Comparison of ENCODE assay signal across 23 cellular contexts in the genomic region with DNA sequence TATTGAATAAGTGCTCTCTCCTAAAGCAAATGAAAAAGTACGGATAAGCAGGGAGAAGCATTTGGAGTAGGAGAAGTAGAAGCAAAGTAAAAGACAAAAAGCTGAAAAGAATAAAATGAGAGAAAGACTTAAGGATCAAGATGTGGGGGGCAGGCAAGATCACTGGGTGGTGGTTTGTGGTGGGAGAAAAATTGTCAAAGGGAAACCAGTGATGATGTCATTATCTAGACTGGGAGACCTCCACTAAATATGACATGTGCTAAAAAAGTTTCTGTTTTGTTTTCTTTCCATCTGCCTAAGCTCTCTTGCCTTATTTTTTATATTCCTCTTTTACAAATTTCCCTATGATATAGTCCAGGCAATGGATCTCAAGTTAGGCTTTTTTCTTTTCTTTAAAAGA. TPM values are rescaled to one million over a fixed set of nuclear protein-coding genes. Genes with fewer than 3 reads are reported as not detected.
DNase-seq lines count a peak whose midpoint lies in the region; ATAC-seq, FAIRE-seq and TF ChIP-seq lines count a peak whose summit lies in the region.
"Had no signal": no experiment of that assay in that cellular context is flagged by ENCODE, and none has a peak within 500 bp of the region (broad histone marks: within the 10 kb centered on the region; RNA-seq: fewer than 3 reads in every experiment).

No MANE protein-coding gene starts in this region.

- POLR2A ChIA-PET in CD8-positive, alpha-beta T cell (lab: Charles Lee), result no interaction called here

- TF ChIP-seq POLR2A in gastroesophageal sphincter (IDR thresholded peaks at IDR 0.05), result no peak

- intact Hi-C loops in CD8-positive, alpha-beta T cell (cut with DNase I, micrococcal nuclease), result loop anchor here in 1 of 2 experiments (2.0 kb wide), 1 partner anchor 21 kb away; no protein-coding TSS in a partner anchor
- intact Hi-C loops in left ventricle myocardium superior (cut with micrococcal nuclease), result no loop called here

- DNase-seq in CD8-positive, alpha-beta T cell, result peak in 2 of 7 experiments; percentile 9 to 25
- DNase-seq in left ventricle myocardium superior (no peak), frontal cortex (ENCODE audit: low spot score in 2 of 2) (no peak)
- DNase-seq: amniotic stem cell; central memory CD4-positive, alpha-beta T cell; effector CD8-positive, alpha-beta T cell; HFFc6; mesendoderm; NCI-H2029; NCI-H510A treated with DMSO at 0.1 percent for 48 hours; SHP77; small intestine had no signal

- TF ChIP-seq CTCF in CD8-positive, alpha-beta T cell (IDR thresholded peaks at IDR 0.05), result no peak
- no peak for TF ChIP-seq CTCF in gastroesophageal sphincter (IDR thresholded peaks at IDR 0.05)

- no peak for FAIRE-seq in frontal cortex (lab: Jason Lieb, UNC)
- FAIRE-seq: keratinocyte, small intestine had no signal

- no peaks in the 10 kb centered on the region for H3K9me3 Mint-ChIP-seq in CD8-positive, alpha-beta T cell
- H3K9me3 Mint-ChIP-seq in activated naive CD8-positive, alpha-beta T cell (ENCODE audit: low read depth), result no peaks in the 10 kb centered on the region
- H3K9me3 Mint-ChIP-seq: HFFc6; T-helper 1 cell treated with Interleukin-12 subunit alpha and Interleukin-12 subunit beta and Interleukin-4 antibody, amounts not matched to agents 30 μg/mL and 1 μg/mL, for 36 hours; WTC11 had no signal

- no peak for TF ChIP-seq EP300 in gastroesophageal sphincter (IDR thresholded peaks at IDR 0.05)

- no peaks in the 10 kb centered on the region for H3K27me3 Mint-ChIP-seq in CD8-positive, alpha-beta T cell (ENCODE audit: low read depth)
- no peaks in the 10 kb centered on the region for H3K27me3 Mint-ChIP-seq in activated naive CD8-positive, alpha-beta T cell

- H3K4me3 Mint-ChIP-seq in CD8-positive, alpha-beta T cell, result no peak overlapping the region
- no peak overlapping the region for H3K4me3 Mint-ChIP-seq in activated naive CD8-positive, alpha-beta T cell
- H3K4me3 Mint-ChIP-seq: HFFc6; T-helper 1 cell treated with Interleukin-12 subunit alpha and Interleukin-12 subunit beta and Interleukin-4 antibody, amounts not matched to agents 30 μg/mL and 1 μg/mL, for 36 hours; WTC11 had no signal

- H3K27ac ChIP-seq in CD8-positive, alpha-beta T cell (ENCODE audit: low read depth, low read length), result no peak overlapping the region
- H3K27ac ChIP-seq in gastroesophageal sphincter, result no peak overlapping the region
- H3K27ac ChIP-seq: HL-60, prostate gland, thoracic aorta had no signal

- peak; percentile 90 for ATAC-seq in CD8-positive, alpha-beta T cell
- ATAC-seq in GM18502 (IDR thresholded peaks at IDR 0.05; ENCODE audit: poor library complexity, unreplicated experiment) (peak; percentile 85), HG02870 (IDR thresholded peaks at IDR 0.05; ENCODE audit: unreplicated experiment) (peak; percentile 63), left ventricle myocardium superior (no peak), GM21717 (IDR thresholded peaks at IDR 0.05; ENCODE audit: unreplicated experiment) (no peak), gastroesophageal sphincter (no peak)
- ATAC-seq: WTC11 had no signal

- H3K9me3 ChIP-seq in CD8-positive, alpha-beta T cell (ENCODE audit: low read length), result no peaks in the 10 kb centered on the region
- H3K9me3 ChIP-seq in gastroesophageal sphincter, result no peaks in the 10 kb centered on the region
- H3K9me3 ChIP-seq: prostate gland, thoracic aorta had no signal

- H3K27me3 ChIP-seq in CD8-positive, alpha-beta T cell (ENCODE audit: insufficient read depth, low read length), result no peaks in the 10 kb centered on the region
- H3K27me3 ChIP-seq in gastroesophageal sphincter, result no peaks in the 10 kb centered on the region

- H3K4me1 ChIP-seq in CD8-positive, alpha-beta T cell (ENCODE audit: insufficient read depth, low read length), result peaks cover 5% of the 10 kb centered on the region
- H3K4me1 ChIP-seq in gastroesophageal sphincter, result no peaks in the 10 kb centered on the region
- H3K4me1 ChIP-seq: prostate gland had no signal

- H3K36me3 ChIP-seq in CD8-positive, alpha-beta T cell (ENCODE audit: insufficient read depth, low read length), result no peaks in the 10 kb centered on the region
- H3K36me3 ChIP-seq in gastroesophageal sphincter, result peaks cover 0 to 65% of the 10 kb centered on the region in 2 donors
- H3K36me3 ChIP-seq: prostate gland had no signal

- WGBS in gastroesophageal sphincter (ENCODE audit: low coverage in 1 of 2), 2 donors, result 100% methylated on average over 1 of the region's 1 CpG; no CpG with 5 or more reads in 1 of the 2 donors

- no peak overlapping the region for H3K4me3 ChIP-seq in CD8-positive, alpha-beta T cell (ENCODE audit: low read depth, low read length)
- no peak overlapping the region for H3K4me3 ChIP-seq in gastroesophageal sphincter
- H3K4me3 ChIP-seq: prostate gland, thoracic aorta had no signal

- peak overlapping the region; percentile 10 for H3K27ac Mint-ChIP-seq in CD8-positive, alpha-beta T cell
- H3K27ac Mint-ChIP-seq in activated naive CD8-positive, alpha-beta T cell, result peak overlapping the region; percentile 77
- H3K27ac Mint-ChIP-seq: HFFc6; T-helper 1 cell treated with Interleukin-12 subunit alpha and Interleukin-12 subunit beta and Interleukin-4 antibody, amounts not matched to agents 30 μg/mL and 1 μg/mL, for 36 hours; WTC11 had no signal

- peaks cover 60% of the 10 kb centered on the region for H3K36me3 Mint-ChIP-seq in CD8-positive, alpha-beta T cell
- H3K36me3 Mint-ChIP-seq in activated naive CD8-positive, alpha-beta T cell, result peaks cover 29% of the 10 kb centered on the region
- H3K36me3 Mint-ChIP-seq: WTC11 had no signal

- peaks cover 17% of the 10 kb centered on the region for H3K4me1 Mint-ChIP-seq in CD8-positive, alpha-beta T cell (ENCODE audit: low read depth)
- H3K4me1 Mint-ChIP-seq in activated naive CD8-positive, alpha-beta T cell (ENCODE audit: low read depth), result peaks cover 33% of the 10 kb centered on the region

- CTCF ChIA-PET in CD8-positive, alpha-beta T cell (lab: Charles Lee), result interaction anchor here (0.9 to 3.8 kb wide), 3 partner anchors 15 to 375 kb away, joined by 3 to 24 read pairs (median 3); a partner anchor contains a TSS

RNA-seq across cellular contexts. Expression of a gene that starts 14.8 kb away (rescaled TPM):
- 10 to 100 TPM; 41.2 to 42.3 TPM for total RNA-seq in CD8-positive, alpha-beta T cell
- total RNA-seq in left ventricle myocardium superior (4.1 TPM), frontal cortex (3.3 TPM), gastroesophageal sphincter (10 to 100 TPM; 15.8 to 31.8 (median 23.7) TPM)

RNA-seq across cellular contexts. Expression of a gene that starts 31.9 kb away (rescaled TPM):
- total RNA-seq in CD8-positive, alpha-beta T cell, result 10 to 100 TPM; 20.0 to 23.0 TPM
- total RNA-seq in left ventricle myocardium superior (14.1 TPM), frontal cortex (50.5 TPM), gastroesophageal sphincter (10 to 100 TPM; 17.3 to 28.9 (median 24.7) TPM)

RNA-seq across cellular contexts. Expression of a gene that starts 32.0 kb away (rescaled TPM):
- 1 to 10 TPM; 2.5 to 2.6 TPM for total RNA-seq in CD8-positive, alpha-beta T cell
- total RNA-seq in left ventricle myocardium superior (5.5 TPM), frontal cortex (13.5 TPM), gastroesophageal sphincter (1 to 10 TPM; 6.1 to 9.6 (median 7.6) TPM)

Comparison
In these comparisons a context has a peak if more than half of its experiments do, and no peak if none do; other contexts are left out.
1. ATAC-seq: peak in CD8-positive, alpha-beta T cell (single experiment), GM18502 (single experiment) and HG02870 (single experiment); none in left ventricle myocardium superior (single experiment), GM21717 (single experiment) and gastroesophageal sphincter (single experiment).